In genomic region chr9:129946596-129946995, GRCh38 we compare ENCODE assay signal across 11 cellular contexts.
DNase-seq lines count a peak whose midpoint lies in the region; ATAC-seq and TF ChIP-seq lines count a peak whose summit lies in the region.
"Had no signal": no experiment of that assay in that cellular context is flagged by ENCODE, and none has a peak within 500 bp of the region (broad histone marks: within the 10 kb centered on the region; RNA-seq: fewer than 3 reads in every experiment).

No MANE protein-coding gene starts in this region.

- ATAC-seq in central memory CD8-positive, alpha-beta T cell (replicated peaks; ENCODE audit: extremely low read depth, poor library complexity, severe bottlenecking): no peak
- ATAC-seq in HG02642 (IDR thresholded peaks at IDR 0.05; ENCODE audit: poor library complexity, unreplicated experiment): no peak

- intact Hi-C loops in CD4-positive, alpha-beta memory T cell (cut with micrococcal nuclease): loop anchor here (5.0 kb wide), 1 partner anchor 91 kb away; no protein-coding TSS in a partner anchor

- H3K27me3 Mint-ChIP-seq in CD4-positive, alpha-beta memory T cell: no peaks in the 10 kb centered on the region
- H3K27me3 Mint-ChIP-seq in central memory CD8-positive, alpha-beta T cell: no peaks in the 10 kb centered on the region

- H3K4me1 ChIP-seq in CD4-positive, alpha-beta memory T cell (ENCODE audit: insufficient read depth, low read length): peaks cover 53% of the 10 kb centered on the region

- peak overlapping the region; percentile 35 to 94 (median 87) for H3K27ac Mint-ChIP-seq in CD4-positive, alpha-beta memory T cell
- peak overlapping the region; percentile 89 for H3K27ac Mint-ChIP-seq in central memory CD8-positive, alpha-beta T cell (ENCODE audit: low read depth)

- H3K36me3 Mint-ChIP-seq in CD4-positive, alpha-beta memory T cell: peaks cover 45 to 52% of the 10 kb centered on the region in 2 donors
- H3K36me3 Mint-ChIP-seq in central memory CD8-positive, alpha-beta T cell (ENCODE audit: insufficient read depth): peaks cover 42% of the 10 kb centered on the region

- peaks cover 39 to 70% (median 53%) of the 10 kb centered on the region in 4 donors for H3K4me1 Mint-ChIP-seq in CD4-positive, alpha-beta memory T cell
- H3K4me1 Mint-ChIP-seq in central memory CD8-positive, alpha-beta T cell: peaks cover 37% of the 10 kb centered on the region

- CTCF ChIA-PET in CD4-positive, alpha-beta memory T cell (lab: Charles Lee; ENCODE audit: partially characterized antibody): interaction anchor here (1.0 to 1.9 kb wide), 2 partner anchors 62 to 92 kb away, joined by 4 read pairs; no protein-coding TSS in a partner anchor

- H3K27me3 ChIP-seq in CD4-positive, alpha-beta memory T cell (ENCODE audit: insufficient read depth, low read length): no peaks in the 10 kb centered on the region

- POLR2A ChIA-PET in CD4-positive, alpha-beta memory T cell (lab: Charles Lee; ENCODE audit: partially characterized antibody): interaction anchor here (2.3 to 3.6 kb wide), 5 partner anchors 10 to 96 kb away, joined by 13 to 67 read pairs (median 30); partner anchors contain the start of gene FNBP1

- H3K9me3 ChIP-seq in CD4-positive, alpha-beta memory T cell (ENCODE audit: control insufficient read depth in 1 of 2, low read length in 2 of 2): no peaks in the 10 kb centered on the region

- H3K4me3 Mint-ChIP-seq in CD4-positive, alpha-beta memory T cell: peak overlapping the region; percentile 39 to 76 (median 60)
- peak overlapping the region; percentile 50 for H3K4me3 Mint-ChIP-seq in central memory CD8-positive, alpha-beta T cell

- H3K9me3 Mint-ChIP-seq in CD4-positive, alpha-beta memory T cell: peaks cover 0 to 4% (median 1%) of the 10 kb centered on the region in 8 donors
- no peaks in the 10 kb centered on the region for H3K9me3 Mint-ChIP-seq in central memory CD8-positive, alpha-beta T cell

- no peak for TF ChIP-seq CTCF in GM10266 (IDR thresholded peaks at IDR 0.05; ENCODE audit: control insufficient read depth, insufficient read depth, low read depth, missing control alignments)

- H3K36me3 ChIP-seq in CD4-positive, alpha-beta memory T cell (ENCODE audit: insufficient read depth, low read length): peaks cover 12% of the 10 kb centered on the region

- H3K27ac ChIP-seq in CD4-positive, alpha-beta memory T cell (ENCODE audit: low read depth, low read length): peak overlapping the region; percentile 43

- DNase-seq in CD4-positive, alpha-beta memory T cell: no peak
- DNase-seq in NOMO-1 (lab: John Stamatoyannopoulos, UW; ENCODE audit: unreplicated experiment in 2 of 2) (peak; percentile 52 to 84), putamen (ENCODE audit: low spot score) (peak; percentile 80), OCI-M1 (lab: John Stamatoyannopoulos, UW) (no peak), GM10266 (ENCODE audit: extremely low spot score) (no peak), NCI-H748 treated with DMSO at 0.1 percent for 48 hours (lab: John Stamatoyannopoulos, UW) (no peak)
- no peak for DNase-seq in central memory CD8-positive, alpha-beta T cell (ENCODE audit: low spot score in 2 of 2)
- DNase-seq: Calu3, NCI-H510A, posterior cingulate gyrus had no signal

- no peak overlapping the region for H3K4me3 ChIP-seq in CD4-positive, alpha-beta memory T cell (ENCODE audit: low read length in 2 of 2)

Comparison
In these comparisons a context has a peak if more than half of its experiments do, and no peak if none do; other contexts are left out.
1. DNase-seq: peak in NOMO-1 (2 of 2) and putamen (single experiment); none in CD4-positive, alpha-beta memory T cell (0 of 5), central memory CD8-positive, alpha-beta T cell (0 of 2), OCI-M1 (single experiment), GM10266 (single experiment) and NCI-H748 treated with DMSO at 0.1 percent for 48 hours (single experiment).